Comparison of ENCODE assay signal across 1 cellular context in genomic region chr17:48102700-48103378, GRCh38.
TF ChIP-seq lines count a peak whose summit lies in the region.

No MANE protein-coding gene starts in this region.

TF ChIP-seq in HepG2, 621 proteins besides CTCF, POLR2A, EP300 and RAD21:
- TF ChIP-seq POGZ (CRISPR knock-in tag; IDR thresholded peaks at IDR 0.05), result 0 out of 2 replicates have a peak, but pooled peaks have one; percentile 31
- 0 out of 2 replicates have a peak, but pooled peaks have one; percentile 21 for TF ChIP-seq CEBPB (IDR thresholded peaks at IDR 0.05; ENCODE audit: borderline replicate concordance, low read depth, low read length)
- TF ChIP-seq NFYC (CRISPR knock-in tag; IDR thresholded peaks at IDR 0.05), result peak; percentile 77
- TF ChIP-seq EED (CRISPR knock-in tag; IDR thresholded peaks at IDR 0.05), result no peak
- no peak for TF ChIP-seq ATF2 (CRISPR knock-in tag; IDR thresholded peaks at IDR 0.05)
- peak; percentile 45 for TF ChIP-seq MAFF (IDR thresholded peaks at IDR 0.05; ENCODE audit: low read depth, low read length)
- no peak for TF ChIP-seq ZNF567 (CRISPR knock-in tag; IDR thresholded peaks at IDR 0.05; ENCODE audit: borderline replicate concordance)
- no peak for TF ChIP-seq TMF1 (CRISPR knock-in tag; IDR thresholded peaks at IDR 0.05; ENCODE audit: low read depth)
- TF ChIP-seq MAFK (conservative IDR thresholded peaks at IDR 0.05 in 1 of 2, IDR thresholded peaks at IDR 0.05 in 1 of 2; ENCODE audit: low read length in 2 of 2), result peak; percentile 49 to 64; a peak in 3 of 4 replicates
- peak; percentile 65 for TF ChIP-seq NFYB (CRISPR knock-in tag; IDR thresholded peaks at IDR 0.05)
TF ChIP-seq in HepG2: peak in this region for 6.
